Comparison of ENCODE assay signal across 16 cellular contexts in genomic region chr11:110991621-110992355, GRCh38.
A peak's percentile ranks its signal among the peaks of the same experiment; 100 is the strongest.
DNase-seq lines count a peak whose midpoint lies in the region; ATAC-seq and TF ChIP-seq lines count a peak whose summit lies in the region.
"Had no signal": no experiment of that assay in that cellular context is flagged by ENCODE, and none has a peak within 500 bp of the region (broad histone marks: within the 10 kb centered on the region; RNA-seq: fewer than 3 reads in every experiment).

No MANE protein-coding gene starts in this region.

- no peaks in the 10 kb centered on the region for H3K27me3 ChIP-seq in psoas muscle (ENCODE audit: insufficient read depth in 3 of 3, low read length in 2 of 3)
- H3K27me3 ChIP-seq in naive thymus-derived CD4-positive, alpha-beta T cell (ENCODE audit: control insufficient read depth in 2 of 2, insufficient read depth in 2 of 2, low read length in 2 of 2), result no peaks in the 10 kb centered on the region
- H3K27me3 ChIP-seq: BLaER1 treated with 17β-estradiol and CSF1 and Interleukin-3, amounts not matched to agents 10 nM and 100 nM; colonic mucosa had no signal

- no peaks in the 10 kb centered on the region for H3K36me3 Mint-ChIP-seq in naive thymus-derived CD4-positive, alpha-beta T cell
- H3K36me3 Mint-ChIP-seq: activated CD4-positive, alpha-beta memory T cell treated with anti-CD3 and anti-CD28 coated beads for 36 hours had no signal

- CTCF ChIA-PET in naive thymus-derived CD4-positive, alpha-beta T cell (lab: Charles Lee), result no interaction called here

- no peak overlapping the region for H3K27ac ChIP-seq in psoas muscle
- H3K27ac ChIP-seq in naive thymus-derived CD4-positive, alpha-beta T cell (ENCODE audit: low read depth, low read length), result no peak overlapping the region
- H3K27ac ChIP-seq: BLaER1 treated with 17β-estradiol and CSF1 and Interleukin-3, amounts not matched to agents 10 nM and 100 nM; colonic mucosa; neutrophil had no signal

- TF ChIP-seq CTCF in fibroblast of villous mesenchyme (IDR thresholded peaks at IDR 0.05; ENCODE audit: insufficient read depth, low read depth, low read length) (no peak), psoas muscle (IDR thresholded peaks at IDR 0.05) (no peak)

- H3K9me3 ChIP-seq in psoas muscle, result no peaks in the 10 kb centered on the region
- no peaks in the 10 kb centered on the region for H3K9me3 ChIP-seq in naive thymus-derived CD4-positive, alpha-beta T cell (ENCODE audit: control insufficient read depth in 2 of 3, low read length in 3 of 3)
- H3K9me3 ChIP-seq: BLaER1 treated with 17β-estradiol and CSF1 and Interleukin-3, amounts not matched to agents 10 nM and 100 nM; colonic mucosa; neutrophil had no signal

- intact Hi-C loops in psoas muscle (cut with DNase I), result no loop called here
- intact Hi-C loops in naive thymus-derived CD4-positive, alpha-beta T cell (cut with micrococcal nuclease), result no loop called here

- peaks cover 0 to 2% (median 0%) of the 10 kb centered on the region in 11 donors for H3K9me3 Mint-ChIP-seq in naive thymus-derived CD4-positive, alpha-beta T cell
- H3K9me3 Mint-ChIP-seq: activated CD4-positive, alpha-beta memory T cell treated with anti-CD3 and anti-CD28 coated beads for 36 hours had no signal

- H3K4me3 ChIP-seq in fibroblast of villous mesenchyme (ENCODE audit: low read depth, low read length), result no peak overlapping the region
- no peak overlapping the region for H3K4me3 ChIP-seq in psoas muscle
- no peak overlapping the region for H3K4me3 ChIP-seq in naive thymus-derived CD4-positive, alpha-beta T cell (ENCODE audit: low read length)
- H3K4me3 ChIP-seq: BLaER1 treated with 17β-estradiol and CSF1 and Interleukin-3, amounts not matched to agents 10 nM and 100 nM; colonic mucosa had no signal

- no peaks in the 10 kb centered on the region for H3K36me3 ChIP-seq in psoas muscle (ENCODE audit: insufficient read depth in 1 of 2, low read depth in 1 of 2)
- no peaks in the 10 kb centered on the region for H3K36me3 ChIP-seq in naive thymus-derived CD4-positive, alpha-beta T cell (ENCODE audit: control insufficient read depth in 2 of 3, insufficient read depth in 3 of 3, low read length in 3 of 3)
- H3K36me3 ChIP-seq: BLaER1 treated with 17β-estradiol and CSF1 and Interleukin-3, amounts not matched to agents 10 nM and 100 nM; colonic mucosa; neutrophil had no signal

- 46 to 64% (median 52%) methylated on average over 4 of the region's 4 CpGs for WGBS in psoas muscle, 3 donors

- peaks cover 14% of the 10 kb centered on the region for H3K4me1 ChIP-seq in psoas muscle
- H3K4me1 ChIP-seq in naive thymus-derived CD4-positive, alpha-beta T cell (ENCODE audit: control insufficient read depth in 2 of 2, insufficient read depth in 2 of 2, low read length in 2 of 2), result no peaks in the 10 kb centered on the region
- H3K4me1 ChIP-seq: BLaER1 treated with 17β-estradiol and CSF1 and Interleukin-3, amounts not matched to agents 10 nM and 100 nM; colonic mucosa had no signal

- H3K4me1 Mint-ChIP-seq in naive thymus-derived CD4-positive, alpha-beta T cell, result no peaks in the 10 kb centered on the region

- H3K4me3 Mint-ChIP-seq in naive thymus-derived CD4-positive, alpha-beta T cell, result no peak overlapping the region
- H3K4me3 Mint-ChIP-seq: activated CD4-positive, alpha-beta memory T cell treated with anti-CD3 and anti-CD28 coated beads for 36 hours had no signal

- POLR2A ChIA-PET in naive thymus-derived CD4-positive, alpha-beta T cell (lab: Charles Lee), result no interaction called here

- peaks cover 0 to 8% (median 0%) of the 10 kb centered on the region in 5 donors for H3K27me3 Mint-ChIP-seq in naive thymus-derived CD4-positive, alpha-beta T cell
- H3K27me3 Mint-ChIP-seq: activated CD4-positive, alpha-beta memory T cell treated with anti-CD3 and anti-CD28 coated beads for 36 hours had no signal

- ATAC-seq in psoas muscle (peak; percentile 34 to 65 (median 64)), HG02678 (IDR thresholded peaks at IDR 0.05; ENCODE audit: unreplicated experiment) (no peak)
- no peak for ATAC-seq in naive thymus-derived CD4-positive, alpha-beta T cell

- DNase-seq in Ammon's horn (ENCODE audit: low spot score) (peak; percentile 57), RPMI7951 (ENCODE audit: low read depth) (peak; percentile 62), fibroblast of villous mesenchyme (ENCODE audit: low read depth) (peak; percentile 58), psoas muscle (peak; percentile 50 to 68), GM19238 (ENCODE audit: insufficient read length, low spot score) (no peak), ACHN (no peak)
- no peak for DNase-seq in naive thymus-derived CD4-positive, alpha-beta T cell
- DNase-seq: activated CD4-positive, alpha-beta memory T cell treated with anti-CD3 and anti-CD28 coated beads for 36 hours; activated effector memory CD4-positive, alpha-beta T cell treated with anti-CD3 and anti-CD28 coated beads, Interleukin-2, amount 50 U/mL, for 16 hours; colonic mucosa; foreskin melanocyte; islet precursor cell; KG1 had no signal

- in situ Hi-C loops in ACHN (cut with HindIII; ENCODE audit: low pct_ligation_motif_present, low pct_unique_long_range_greater_than_20kb, low sequenced_read_pairs), result no loop called here

- H3K27ac Mint-ChIP-seq in naive thymus-derived CD4-positive, alpha-beta T cell, result peak overlapping the region in 1 of 9 donors; percentile 6
- H3K27ac Mint-ChIP-seq: activated CD4-positive, alpha-beta memory T cell treated with anti-CD3 and anti-CD28 coated beads for 36 hours had no signal

Comparison
In these comparisons a context has a peak if more than half of its experiments do, and no peak if none do; other contexts are left out.
1. DNase-seq: peak in Ammon's horn (single experiment), RPMI7951 (single experiment), fibroblast of villous mesenchyme (single experiment) and psoas muscle (2 of 2); none in naive thymus-derived CD4-positive, alpha-beta T cell (0 of 9), GM19238 (single experiment) and ACHN (single experiment).
2. ATAC-seq: peak in psoas muscle (4 of 4); none in naive thymus-derived CD4-positive, alpha-beta T cell (single experiment) and HG02678 (single experiment).